ENCODE assay signal across 9 cellular contexts in genomic region chr1:225371366-225371765, GRCh38.
"Had no signal": no experiment of that assay in that cellular context is flagged by ENCODE, and none has a peak within 500 bp of the region (broad histone marks: within the 10 kb centered on the region; RNA-seq: fewer than 3 reads in every experiment).

No MANE protein-coding gene starts in this region.

- H3K27ac ChIP-seq: GM23248, HL-60, KMS-11 had no signal

- H3K9me3 ChIP-seq: HAP-1 had no signal

- H3K9ac ChIP-seq: GM23248, KMS-11 had no signal

- FAIRE-seq: HepG2 had no signal

- H3K4me2 ChIP-seq: KMS-11 had no signal

- DNase-seq: GM23248, GOT3, H7, KBM-7 had no signal

- H3K4me3 ChIP-seq: GM23248, HAP-1 had no signal

- ATAC-seq: HCT116, HepG2 had no signal

- H3K36me3 ChIP-seq: HAP-1 had no signal
